9 cellular contexts compared by ENCODE assay signal in the genomic region with DNA sequence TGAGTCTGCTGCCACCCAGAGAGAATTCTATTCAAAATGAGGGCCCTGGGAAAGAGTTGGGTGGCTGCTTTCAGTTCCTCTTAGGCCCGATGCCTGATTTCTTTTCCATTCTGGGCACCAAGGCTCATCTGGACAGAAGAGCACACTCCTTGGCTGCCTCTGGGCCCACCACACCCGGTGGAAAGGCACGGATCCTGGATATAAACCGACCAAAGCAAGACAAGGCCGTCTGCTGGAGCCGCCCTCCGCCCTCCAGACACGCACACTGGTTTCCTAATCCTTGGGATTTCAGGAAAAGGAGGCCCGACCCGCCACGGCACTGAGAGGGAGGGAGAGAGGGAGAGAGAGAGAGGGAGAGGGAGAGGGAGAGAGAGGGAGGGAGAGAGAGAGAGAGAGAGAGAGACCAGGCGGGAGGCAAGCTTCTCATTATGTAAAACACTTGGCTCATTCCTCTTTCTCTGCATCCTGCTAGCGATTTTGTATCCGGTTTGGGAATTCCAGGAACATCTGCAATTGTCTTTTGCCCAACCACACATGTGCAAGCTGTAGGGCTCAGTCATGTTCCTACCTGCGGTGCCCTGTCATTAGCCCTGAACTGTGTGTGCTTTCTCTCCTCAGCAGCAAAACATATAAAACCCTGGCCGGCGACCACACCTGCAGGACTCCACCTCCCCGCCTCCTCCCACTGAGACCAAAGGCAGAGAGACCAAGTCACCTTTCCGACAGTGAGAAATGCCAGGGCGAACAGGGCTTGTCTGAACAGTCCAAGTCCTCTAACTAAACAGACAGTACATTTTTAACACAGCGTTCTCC.
A peak's percentile ranks its signal among the peaks of the same experiment; 100 is the strongest.
DNase-seq lines count a peak whose midpoint lies in the region; ATAC-seq and TF ChIP-seq lines count a peak whose summit lies in the region.
"Had no signal": no experiment of that assay in that cellular context is flagged by ENCODE, and none has a peak within 500 bp of the region (broad histone marks: within the 10 kb centered on the region; RNA-seq: fewer than 3 reads in every experiment).

No MANE protein-coding gene starts in this region.

- H3K4me3 ChIP-seq in mammary epithelial cell (replicated peaks in 1 of 3; ENCODE audit: insufficient read depth in 1 of 3, low read depth in 2 of 3, low read length in 3 of 3): peak overlapping the region in 2 of 3 experiments; percentile 3 to 14
- H3K4me3 ChIP-seq in iPS-18a (ENCODE audit: low read length): peak overlapping the region; percentile 18
- H3K4me3 ChIP-seq in thymus (ENCODE audit: low read length): no peak overlapping the region

- 9% methylated on average over 19 of the region's 21 CpGs for WGBS in mammary epithelial cell (ENCODE audit: low coverage, missing lambda C conversion rate)
- 54% methylated on average over 21 of the region's 21 CpGs for WGBS in thymus

- H3K27ac ChIP-seq in mammary epithelial cell (ENCODE audit: insufficient read depth, low read depth, low read length): peak overlapping the region; percentile 98
- no peak overlapping the region for H3K27ac ChIP-seq in iPS-18a (ENCODE audit: low read length)
- peak overlapping the region; percentile 15 for H3K27ac ChIP-seq in thymus (ENCODE audit: low read depth)

- H3K9me3 ChIP-seq in mammary epithelial cell (replicated peaks; ENCODE audit: insufficient read depth, low read length) (no peaks in the 10 kb centered on the region), iPS-18a (ENCODE audit: control insufficient read depth, low read depth, low read length) (no peaks in the 10 kb centered on the region), thymus (ENCODE audit: control insufficient read depth) (no peaks in the 10 kb centered on the region)

- H3K9ac ChIP-seq in mammary epithelial cell (ENCODE audit: insufficient read depth, low read length) (peak overlapping the region; percentile 84), iPS-18a (ENCODE audit: low read length) (no peak overlapping the region)

- no peak for TF ChIP-seq CTCF in mammary epithelial cell (conservative IDR thresholded peaks at IDR 0.05 in 1 of 2, IDR thresholded peaks at IDR 0.05 in 1 of 2; ENCODE audit: extremely low read depth in 1 of 2, insufficient read depth in 1 of 2, low read depth in 1 of 2, low read length in 2 of 2)
- no peak for TF ChIP-seq CTCF in GM10266 (IDR thresholded peaks at IDR 0.05; ENCODE audit: control insufficient read depth, insufficient read depth, low read depth, missing control alignments)

- no peak for ATAC-seq in HG03095 (IDR thresholded peaks at IDR 0.05; ENCODE audit: unreplicated experiment)

- TSS peak; percentile 28 for BruUV-seq in mammary epithelial cell (replicated peaks; lab: Mats Ljungman, UMichigan)

- H3K36me3 ChIP-seq in mammary epithelial cell (ENCODE audit: insufficient read depth, low read length): no peaks in the 10 kb centered on the region
- no peaks in the 10 kb centered on the region for H3K36me3 ChIP-seq in iPS-18a (ENCODE audit: control insufficient read depth, low read depth, low read length)
- no peaks in the 10 kb centered on the region for H3K36me3 ChIP-seq in thymus (ENCODE audit: control insufficient read depth, insufficient read depth)

- dilution Hi-C loops in mammary epithelial cell (cut with HindIII; ENCODE audit: low sequenced_read_pairs): loop anchor here (5.0 kb wide), 1 partner anchor 56 kb away; no protein-coding TSS in a partner anchor

- in situ Hi-C loops in mammary epithelial cell (cut with MboI; ENCODE audit: low sequenced_read_pairs in 2 of 2): no loop called here

- peak overlapping the region; percentile 72 for H3K4me2 ChIP-seq in mammary epithelial cell (ENCODE audit: insufficient read depth, low read depth, low read length)

- H3K27me3 ChIP-seq in mammary epithelial cell (ENCODE audit: insufficient read depth, low read length) (no peaks in the 10 kb centered on the region), iPS-18a (ENCODE audit: control insufficient read depth, insufficient read depth, low read length) (no peaks in the 10 kb centered on the region), thymus (ENCODE audit: control insufficient read depth, insufficient read depth) (no peaks in the 10 kb centered on the region)

- H3K4me1 ChIP-seq in mammary epithelial cell (ENCODE audit: insufficient read depth, low read length): peaks cover 63% of the 10 kb centered on the region
- peaks cover 24% of the 10 kb centered on the region for H3K4me1 ChIP-seq in iPS-18a (ENCODE audit: control insufficient read depth, low read depth, low read length)
- no peaks in the 10 kb centered on the region for H3K4me1 ChIP-seq in thymus (ENCODE audit: control insufficient read depth, insufficient read depth, low read length)

- intact Hi-C loops in mammary epithelial cell (cut with micrococcal nuclease): loop anchor here (2.0 kb wide), 3 partner anchors 51 to 347 kb away; a partner anchor contains a TSS

- CTCF ChIA-PET in mammary epithelial cell (lab: Charles Lee; ENCODE audit: low non-redundant PET): interaction anchor here (0.6 kb wide), 2 partner anchors 42 to 156 kb away, joined by 4 to 5 read pairs; no protein-coding TSS in a partner anchor

- H4K20me1 ChIP-seq in mammary epithelial cell (ENCODE audit: insufficient read depth, low read length): peaks cover 3% of the 10 kb centered on the region

- peaks cover 97% of the 10 kb centered on the region for H3K79me2 ChIP-seq in mammary epithelial cell (ENCODE audit: insufficient read depth, low read length)

- no peak overlapping the region for H2AFZ ChIP-seq in mammary epithelial cell (ENCODE audit: low read depth, low read length)

- peak in 2 of 3 experiments; percentile 31 to 50 for DNase-seq in NCI-H1417 (lab: John Stamatoyannopoulos, UW)
- no peak for DNase-seq in NCI-H1417 treated with DMSO at 0.1 percent for 48 hours (lab: John Stamatoyannopoulos, UW)
- DNase-seq in mammary epithelial cell: peak; percentile 98
- no peak for DNase-seq in GM10266 (ENCODE audit: extremely low spot score)
- DNase-seq in DMS79 treated with DMSO at 0.1 percent for 48 hours (lab: John Stamatoyannopoulos, UW): no peak
- DNase-seq: SW 1271 had no signal

Comparison
In these comparisons a context has a peak if more than half of its experiments do, and no peak if none do; other contexts are left out.
1. DNase-seq: peak in NCI-H1417 (2 of 3) and mammary epithelial cell (single experiment); none in NCI-H1417 treated with DMSO at 0.1 percent for 48 hours (single experiment), GM10266 (single experiment) and DMS79 treated with DMSO at 0.1 percent for 48 hours (single experiment).